22 cellular contexts compared by ENCODE assay signal in the genomic region with DNA sequence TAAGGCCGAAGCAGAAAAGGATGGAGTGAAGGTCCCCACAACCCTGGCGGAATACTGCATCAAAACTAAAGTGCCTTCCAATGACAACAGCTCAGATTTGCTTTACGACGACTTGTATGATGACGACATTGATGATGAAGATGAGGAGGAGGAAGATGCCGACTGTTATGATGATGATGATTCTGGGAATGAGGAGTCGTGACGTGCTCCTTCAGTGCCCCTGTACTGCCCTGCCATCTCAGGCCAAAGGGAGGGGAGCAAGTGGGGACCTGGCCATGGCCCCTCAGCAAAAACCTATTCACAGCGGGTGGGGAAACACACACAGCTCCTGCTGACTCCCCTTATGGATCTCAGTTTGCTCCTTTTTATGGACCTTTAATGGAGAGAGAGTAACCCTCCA.
DNase-seq lines count a peak whose midpoint lies in the region; ATAC-seq and TF ChIP-seq lines count a peak whose summit lies in the region.
"Had no signal": no experiment of that assay in that cellular context is flagged by ENCODE, and none has a peak within 500 bp of the region (broad histone marks: within the 10 kb centered on the region; RNA-seq: fewer than 3 reads in every experiment).

No MANE protein-coding gene starts in this region.

- H3K27ac ChIP-seq in VCaP, result peak overlapping the region; percentile 49
- H3K27ac ChIP-seq: left lung, upper lobe of left lung had no signal

- H3K4me3 Mint-ChIP-seq in natural killer cell (no peak overlapping the region), endothelial cell (ENCODE audit: unreplicated experiment) (peak overlapping the region; percentile 38)
- no peak overlapping the region for H3K4me3 Mint-ChIP-seq in natural killer cell treated with Interleukin-12 subunit alpha and Interleukin-12 subunit beta and Interleukin-15 and Interleukin-18, amount 100 ng/mL, for 72 hours
- H3K4me3 Mint-ChIP-seq: activated T-helper 17 cell treated with anti-CD3 and anti-CD28 coated beads, Interleukin-2, amount 50 U/mL, for 72 hours; CD14-positive monocyte had no signal

- H3K27me3 Mint-ChIP-seq in natural killer cell (ENCODE audit: low read depth in 2 of 2) (no peaks in the 10 kb centered on the region), endothelial cell (ENCODE audit: unreplicated experiment) (peaks cover 26% of the 10 kb centered on the region)
- no peaks in the 10 kb centered on the region for H3K27me3 Mint-ChIP-seq in natural killer cell treated with Interleukin-12 subunit alpha and Interleukin-12 subunit beta and Interleukin-15 and Interleukin-18, amount 100 ng/mL, for 72 hours
- H3K27me3 Mint-ChIP-seq: activated T-helper 17 cell treated with anti-CD3 and anti-CD28 coated beads, Interleukin-2, amount 50 U/mL, for 72 hours; naive thymus-derived CD8-positive, alpha-beta T cell had no signal

- TF ChIP-seq CTCF in natural killer cell (IDR thresholded peaks at IDR 0.05) (no peak), VCaP (conservative IDR thresholded peaks at IDR 0.05) (no peak), endothelial cell (IDR thresholded peaks at IDR 0.05; ENCODE audit: unreplicated experiment) (no peak)

- peaks cover 20% of the 10 kb centered on the region for H3K36me3 Mint-ChIP-seq in natural killer cell
- H3K36me3 Mint-ChIP-seq in natural killer cell treated with Interleukin-12 subunit alpha and Interleukin-12 subunit beta and Interleukin-15 and Interleukin-18, amount 100 ng/mL, for 72 hours, result peaks cover 22% of the 10 kb centered on the region
- peaks cover 65% of the 10 kb centered on the region for H3K36me3 Mint-ChIP-seq in endothelial cell (ENCODE audit: low read depth, unreplicated experiment)

- H3K4me1 Mint-ChIP-seq in natural killer cell (peaks cover 16 to 22% of the 10 kb centered on the region in 2 donors), endothelial cell (ENCODE audit: unreplicated experiment) (peaks cover 5% of the 10 kb centered on the region)
- peaks cover 0 to 4% of the 10 kb centered on the region in 2 donors for H3K4me1 Mint-ChIP-seq in natural killer cell treated with Interleukin-12 subunit alpha and Interleukin-12 subunit beta and Interleukin-15 and Interleukin-18, amount 100 ng/mL, for 72 hours (ENCODE audit: low read depth in 2 of 2)
- H3K4me1 Mint-ChIP-seq: CD14-positive monocyte had no signal

- DNase-seq in natural killer cell, result no peak
- no peak for DNase-seq in natural killer cell treated with Interleukin-12 subunit alpha and Interleukin-12 subunit beta and Interleukin-15 and Interleukin-18, amount 100 ng/mL, for 72 hours (ENCODE audit: low spot score)
- no peak for DNase-seq in endothelial cell (ENCODE audit: low spot score)
- no peak for DNase-seq in AG20443 (ENCODE audit: low spot score)
- DNase-seq: activated CD4-positive, alpha-beta T cell treated with anti-CD3 and anti-CD28 coated beads, Interleukin-2, amount 50 U/mL, for 4 hours; activated CD8-positive, alpha-beta memory T cell treated with anti-CD3 and anti-CD28 coated beads, Interleukin-2, amount 50 U/mL, for 4 hours; Calu3; DND-41; Karpas-422; left lung; naive thymus-derived CD8-positive, alpha-beta T cell; NCI-H1436 treated with DMSO at 0.1 percent for 48 hours; NCI-H510A treated with DMSO at 0.1 percent for 48 hours; retina; stimulated activated CD4-positive, alpha-beta T cell treated with anti-CD3 and anti-CD28 coated beads, Interleukin-2, amount 100 ng/mL, for 24 hours; substantia nigra; upper lobe of left lung had no signal

- intact Hi-C loops in natural killer cell (cut with micrococcal nuclease), result no loop called here

- ATAC-seq in natural killer cell (no peak), GM19035 (IDR thresholded peaks at IDR 0.05; ENCODE audit: unreplicated experiment) (no peak), HG03354 (IDR thresholded peaks at IDR 0.05; ENCODE audit: poor library complexity, severe bottlenecking, unreplicated experiment) (no peak)
- ATAC-seq in natural killer cell treated with Interleukin-12 subunit alpha and Interleukin-12 subunit beta and Interleukin-15 and Interleukin-18, amount 100 ng/mL, for 72 hours, result no peak
- ATAC-seq: activated T-helper 17 cell treated with anti-CD3 and anti-CD28 coated beads, Interleukin-2, amount 50 U/mL, for 72 hours; left lung; naive thymus-derived CD8-positive, alpha-beta T cell had no signal

- H3K9me3 Mint-ChIP-seq in natural killer cell, result no peaks in the 10 kb centered on the region
- H3K9me3 Mint-ChIP-seq in natural killer cell treated with Interleukin-12 subunit alpha and Interleukin-12 subunit beta and Interleukin-15 and Interleukin-18, amount 100 ng/mL, for 72 hours, result no peaks in the 10 kb centered on the region
- H3K9me3 Mint-ChIP-seq in endothelial cell (ENCODE audit: unreplicated experiment), result no peaks in the 10 kb centered on the region
- H3K9me3 Mint-ChIP-seq: activated T-helper 17 cell treated with anti-CD3 and anti-CD28 coated beads, Interleukin-2, amount 50 U/mL, for 72 hours; CD14-positive monocyte; naive thymus-derived CD8-positive, alpha-beta T cell had no signal

- H3K27ac Mint-ChIP-seq in natural killer cell (peak overlapping the region; percentile 39 to 83), endothelial cell (ENCODE audit: unreplicated experiment) (peak overlapping the region; percentile 28)
- H3K27ac Mint-ChIP-seq in natural killer cell treated with Interleukin-12 subunit alpha and Interleukin-12 subunit beta and Interleukin-15 and Interleukin-18, amount 100 ng/mL, for 72 hours, result no peak overlapping the region

Comparison
In these comparisons a context has a peak if more than half of its experiments do, and no peak if none do; other contexts are left out.
1. H3K27ac Mint-ChIP-seq: peak in natural killer cell (2 of 2) and endothelial cell (single experiment); none in natural killer cell treated with Interleukin-12 subunit alpha and Interleukin-12 subunit beta and Interleukin-15 and Interleukin-18, amount 100 ng/mL, for 72 hours (0 of 2).